In the genomic region with DNA sequence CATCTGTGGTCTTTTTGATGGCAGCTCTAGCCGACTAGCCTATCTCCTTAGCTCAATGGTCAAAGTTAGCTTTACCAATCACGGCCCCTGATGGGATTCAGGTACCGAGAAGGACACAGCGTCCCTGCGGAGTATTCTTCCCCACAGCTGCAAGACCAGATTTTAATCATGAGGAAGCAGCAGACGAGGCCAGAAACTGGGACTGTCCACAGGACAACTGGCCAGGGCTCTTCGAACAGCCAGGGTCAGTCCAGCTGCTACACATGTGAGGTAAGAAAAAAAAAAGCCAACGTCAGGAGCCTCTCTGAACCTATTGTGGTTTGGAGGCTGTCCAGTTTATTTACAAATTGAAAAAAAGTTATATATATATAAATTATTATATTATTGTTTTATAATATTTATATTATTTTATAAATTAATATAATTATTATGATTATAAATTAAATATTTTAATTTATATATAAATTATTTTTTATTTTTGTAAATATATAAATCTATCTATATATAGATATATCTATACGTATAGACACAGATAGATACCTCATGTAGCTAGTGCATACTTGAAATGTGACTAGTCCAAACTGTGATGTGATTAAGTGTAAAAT, we compare ENCODE assay signal across 2 cellular contexts.
TF ChIP-seq lines count a peak whose summit lies in the region.

No MANE protein-coding gene starts in this region.

TF ChIP-seq in SK-N-SH, 30 proteins besides CTCF, POLR2A, EP300 and RAD21:
- no peak for TF ChIP-seq TEAD4 (IDR thresholded peaks at IDR 0.05; ENCODE audit: borderline replicate concordance, insufficient read depth)
- TF ChIP-seq, protein P1, sequence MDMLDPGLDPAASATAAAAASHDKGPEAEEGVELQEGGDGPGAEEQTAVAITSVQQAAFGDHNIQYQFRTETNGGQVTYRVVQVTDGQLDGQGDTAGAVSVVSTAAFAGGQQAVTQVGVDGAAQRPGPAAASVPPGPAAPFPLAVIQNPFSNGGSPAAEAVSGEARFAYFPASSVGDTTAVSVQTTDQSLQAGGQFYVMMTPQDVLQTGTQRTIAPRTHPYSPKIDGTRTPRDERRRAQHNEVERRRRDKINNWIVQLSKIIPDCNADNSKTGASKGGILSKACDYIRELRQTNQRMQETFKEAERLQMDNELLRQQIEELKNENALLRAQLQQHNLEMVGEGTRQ (IDR thresholded peaks at IDR 0.05; ENCODE audit: borderline replicate concordance, low read depth, low read length): no peak
- TF ChIP-seq, protein P2, sequence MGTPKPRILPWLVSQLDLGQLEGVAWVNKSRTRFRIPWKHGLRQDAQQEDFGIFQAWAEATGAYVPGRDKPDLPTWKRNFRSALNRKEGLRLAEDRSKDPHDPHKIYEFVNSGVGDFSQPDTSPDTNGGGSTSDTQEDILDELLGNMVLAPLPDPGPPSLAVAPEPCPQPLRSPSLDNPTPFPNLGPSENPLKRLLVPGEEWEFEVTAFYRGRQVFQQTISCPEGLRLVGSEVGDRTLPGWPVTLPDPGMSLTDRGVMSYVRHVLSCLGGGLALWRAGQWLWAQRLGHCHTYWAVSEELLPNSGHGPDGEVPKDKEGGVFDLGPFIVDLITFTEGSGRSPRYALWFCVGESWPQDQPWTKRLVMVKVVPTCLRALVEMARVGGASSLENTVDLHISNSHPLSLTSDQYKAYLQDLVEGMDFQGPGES (IDR thresholded peaks at IDR 0.05; ENCODE audit: low read depth, low read length): no peak
- no peak for TF ChIP-seq RXRA (IDR thresholded peaks at IDR 0.05; ENCODE audit: borderline replicate concordance, low read depth)
- no peak for TF ChIP-seq SIN3A (IDR thresholded peaks at IDR 0.05; ENCODE audit: borderline replicate concordance, low read depth, low read length)
- TF ChIP-seq GATA2 (CRISPR knock-in tag; IDR thresholded peaks at IDR 0.05): no peak
- TF ChIP-seq EZH2phosphoT487 (IDR thresholded peaks at IDR 0.05; ENCODE audit: borderline replicate concordance, low read depth): no peak
- no peak for TF ChIP-seq RFX5 (IDR thresholded peaks at IDR 0.05; ENCODE audit: low read length)
- TF ChIP-seq NRF1 (IDR thresholded peaks at IDR 0.05; ENCODE audit: low read depth, low read length): no peak
- TF ChIP-seq RCOR1 (IDR thresholded peaks at IDR 0.05; ENCODE audit: low read length): no peak
- no peak for TF ChIP-seq MXI1 (IDR thresholded peaks at IDR 0.05; ENCODE audit: low read depth, low read length)
- TF ChIP-seq, protein P3, sequence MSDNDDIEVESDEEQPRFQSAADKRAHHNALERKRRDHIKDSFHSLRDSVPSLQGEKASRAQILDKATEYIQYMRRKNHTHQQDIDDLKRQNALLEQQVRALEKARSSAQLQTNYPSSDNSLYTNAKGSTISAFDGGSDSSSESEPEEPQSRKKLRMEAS (IDR thresholded peaks at IDR 0.05; ENCODE audit: low read depth): no peak
- no peak for TF ChIP-seq YY1 (IDR thresholded peaks at IDR 0.05; ENCODE audit: low read depth)
- TF ChIP-seq CHD2 (IDR thresholded peaks at IDR 0.05; ENCODE audit: low read length, partially characterized antibody): no peak
- TF ChIP-seq, protein P4, sequence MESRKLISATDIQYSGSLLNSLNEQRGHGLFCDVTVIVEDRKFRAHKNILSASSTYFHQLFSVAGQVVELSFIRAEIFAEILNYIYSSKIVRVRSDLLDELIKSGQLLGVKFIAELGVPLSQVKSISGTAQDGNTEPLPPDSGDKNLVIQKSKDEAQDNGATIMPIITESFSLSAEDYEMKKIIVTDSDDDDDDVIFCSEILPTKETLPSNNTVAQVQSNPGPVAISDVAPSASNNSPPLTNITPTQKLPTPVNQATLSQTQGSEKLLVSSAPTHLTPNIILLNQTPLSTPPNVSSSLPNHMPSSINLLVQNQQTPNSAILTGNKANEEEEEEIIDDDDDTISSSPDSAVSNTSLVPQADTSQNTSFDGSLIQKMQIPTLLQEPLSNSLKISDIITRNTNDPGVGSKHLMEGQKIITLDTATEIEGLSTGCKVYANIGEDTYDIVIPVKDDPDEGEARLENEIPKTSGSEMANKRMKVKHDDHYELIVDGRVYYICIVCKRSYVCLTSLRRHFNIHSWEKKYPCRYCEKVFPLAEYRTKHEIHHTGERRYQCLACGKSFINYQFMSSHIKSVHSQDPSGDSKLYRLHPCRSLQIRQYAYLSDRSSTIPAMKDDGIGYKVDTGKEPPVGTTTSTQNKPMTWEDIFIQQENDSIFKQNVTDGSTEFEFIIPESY (IDR thresholded peaks at IDR 0.05; ENCODE audit: borderline replicate concordance, low read depth): no peak

TF ChIP-seq in SK-N-SH treated with all-trans-retinoic acid at 6 μM for 48 hours, 23 proteins besides CTCF, POLR2A, EP300 and RAD21:
- TF ChIP-seq ZC3H10 (CRISPR knock-in tag; IDR thresholded peaks at IDR 0.05) (no peak), ISL1 (CRISPR knock-in tag; IDR thresholded peaks at IDR 0.05) (no peak), ZNF565 (CRISPR knock-in tag; conservative IDR thresholded peaks at IDR 0.05; ENCODE audit: low read depth) (no peak), GLIS3 (CRISPR knock-in tag; IDR thresholded peaks at IDR 0.05) (no peak), RARB (CRISPR knock-in tag; IDR thresholded peaks at IDR 0.05) (no peak), BACH2 (CRISPR knock-in tag; IDR thresholded peaks at IDR 0.05; ENCODE audit: borderline replicate concordance) (no peak), TCF4 (CRISPR knock-in tag; IDR thresholded peaks at IDR 0.05; ENCODE audit: borderline replicate concordance) (no peak), CSDC2 (CRISPR knock-in tag; IDR thresholded peaks at IDR 0.05) (no peak), TOX (CRISPR knock-in tag; IDR thresholded peaks at IDR 0.05; ENCODE audit: borderline replicate concordance) (no peak), ARNTL (CRISPR knock-in tag; IDR thresholded peaks at IDR 0.05; ENCODE audit: borderline replicate concordance, low read depth) (no peak), ESRRG (CRISPR knock-in tag; IDR thresholded peaks at IDR 0.05) (no peak), ZFP30 (CRISPR knock-in tag; IDR thresholded peaks at IDR 0.05) (no peak), OSR1 (CRISPR knock-in tag; IDR thresholded peaks at IDR 0.05) (no peak), PPARA (CRISPR knock-in tag; IDR thresholded peaks at IDR 0.05; ENCODE audit: borderline replicate concordance) (no peak), ZNF8 (CRISPR knock-in tag; IDR thresholded peaks at IDR 0.05) (no peak)
- TF ChIP-seq, protein P5, sequence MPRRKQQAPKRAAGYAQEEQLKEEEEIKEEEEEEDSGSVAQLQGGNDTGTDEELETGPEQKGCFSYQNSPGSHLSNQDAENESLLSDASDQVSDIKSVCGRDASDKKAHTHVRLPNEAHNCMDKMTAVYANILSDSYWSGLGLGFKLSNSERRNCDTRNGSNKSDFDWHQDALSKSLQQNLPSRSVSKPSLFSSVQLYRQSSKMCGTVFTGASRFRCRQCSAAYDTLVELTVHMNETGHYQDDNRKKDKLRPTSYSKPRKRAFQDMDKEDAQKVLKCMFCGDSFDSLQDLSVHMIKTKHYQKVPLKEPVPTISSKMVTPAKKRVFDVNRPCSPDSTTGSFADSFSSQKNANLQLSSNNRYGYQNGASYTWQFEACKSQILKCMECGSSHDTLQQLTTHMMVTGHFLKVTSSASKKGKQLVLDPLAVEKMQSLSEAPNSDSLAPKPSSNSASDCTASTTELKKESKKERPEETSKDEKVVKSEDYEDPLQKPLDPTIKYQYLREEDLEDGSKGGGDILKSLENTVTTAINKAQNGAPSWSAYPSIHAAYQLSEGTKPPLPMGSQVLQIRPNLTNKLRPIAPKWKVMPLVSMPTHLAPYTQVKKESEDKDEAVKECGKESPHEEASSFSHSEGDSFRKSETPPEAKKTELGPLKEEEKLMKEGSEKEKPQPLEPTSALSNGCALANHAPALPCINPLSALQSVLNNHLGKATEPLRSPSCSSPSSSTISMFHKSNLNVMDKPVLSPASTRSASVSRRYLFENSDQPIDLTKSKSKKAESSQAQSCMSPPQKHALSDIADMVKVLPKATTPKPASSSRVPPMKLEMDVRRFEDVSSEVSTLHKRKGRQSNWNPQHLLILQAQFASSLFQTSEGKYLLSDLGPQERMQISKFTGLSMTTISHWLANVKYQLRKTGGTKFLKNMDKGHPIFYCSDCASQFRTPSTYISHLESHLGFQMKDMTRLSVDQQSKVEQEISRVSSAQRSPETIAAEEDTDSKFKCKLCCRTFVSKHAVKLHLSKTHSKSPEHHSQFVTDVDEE (CRISPR knock-in tag; IDR thresholded peaks at IDR 0.05): no peak
- TF ChIP-seq, protein P6, sequence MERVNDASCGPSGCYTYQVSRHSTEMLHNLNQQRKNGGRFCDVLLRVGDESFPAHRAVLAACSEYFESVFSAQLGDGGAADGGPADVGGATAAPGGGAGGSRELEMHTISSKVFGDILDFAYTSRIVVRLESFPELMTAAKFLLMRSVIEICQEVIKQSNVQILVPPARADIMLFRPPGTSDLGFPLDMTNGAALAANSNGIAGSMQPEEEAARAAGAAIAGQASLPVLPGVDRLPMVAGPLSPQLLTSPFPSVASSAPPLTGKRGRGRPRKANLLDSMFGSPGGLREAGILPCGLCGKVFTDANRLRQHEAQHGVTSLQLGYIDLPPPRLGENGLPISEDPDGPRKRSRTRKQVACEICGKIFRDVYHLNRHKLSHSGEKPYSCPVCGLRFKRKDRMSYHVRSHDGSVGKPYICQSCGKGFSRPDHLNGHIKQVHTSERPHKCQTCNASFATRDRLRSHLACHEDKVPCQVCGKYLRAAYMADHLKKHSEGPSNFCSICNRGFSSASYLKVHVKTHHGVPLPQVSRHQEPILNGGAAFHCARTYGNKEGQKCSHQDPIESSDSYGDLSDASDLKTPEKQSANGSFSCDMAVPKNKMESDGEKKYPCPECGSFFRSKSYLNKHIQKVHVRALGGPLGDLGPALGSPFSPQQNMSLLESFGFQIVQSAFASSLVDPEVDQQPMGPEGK (CRISPR knock-in tag; IDR thresholded peaks at IDR 0.05; ENCODE audit: borderline replicate concordance): no peak
- TF ChIP-seq, protein P7, sequence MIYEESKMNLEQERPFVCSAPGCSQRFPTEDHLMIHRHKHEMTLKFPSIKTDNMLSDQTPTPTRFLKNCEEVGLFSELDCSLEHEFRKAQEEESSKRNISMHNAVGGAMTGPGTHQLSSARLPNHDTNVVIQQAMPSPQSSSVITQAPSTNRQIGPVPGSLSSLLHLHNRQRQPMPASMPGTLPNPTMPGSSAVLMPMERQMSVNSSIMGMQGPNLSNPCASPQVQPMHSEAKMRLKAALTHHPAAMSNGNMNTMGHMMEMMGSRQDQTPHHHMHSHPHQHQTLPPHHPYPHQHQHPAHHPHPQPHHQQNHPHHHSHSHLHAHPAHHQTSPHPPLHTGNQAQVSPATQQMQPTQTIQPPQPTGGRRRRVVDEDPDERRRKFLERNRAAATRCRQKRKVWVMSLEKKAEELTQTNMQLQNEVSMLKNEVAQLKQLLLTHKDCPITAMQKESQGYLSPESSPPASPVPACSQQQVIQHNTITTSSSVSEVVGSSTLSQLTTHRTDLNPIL (CRISPR knock-in tag; IDR thresholded peaks at IDR 0.05; ENCODE audit: low read depth): no peak
- TF ChIP-seq, protein P8, sequence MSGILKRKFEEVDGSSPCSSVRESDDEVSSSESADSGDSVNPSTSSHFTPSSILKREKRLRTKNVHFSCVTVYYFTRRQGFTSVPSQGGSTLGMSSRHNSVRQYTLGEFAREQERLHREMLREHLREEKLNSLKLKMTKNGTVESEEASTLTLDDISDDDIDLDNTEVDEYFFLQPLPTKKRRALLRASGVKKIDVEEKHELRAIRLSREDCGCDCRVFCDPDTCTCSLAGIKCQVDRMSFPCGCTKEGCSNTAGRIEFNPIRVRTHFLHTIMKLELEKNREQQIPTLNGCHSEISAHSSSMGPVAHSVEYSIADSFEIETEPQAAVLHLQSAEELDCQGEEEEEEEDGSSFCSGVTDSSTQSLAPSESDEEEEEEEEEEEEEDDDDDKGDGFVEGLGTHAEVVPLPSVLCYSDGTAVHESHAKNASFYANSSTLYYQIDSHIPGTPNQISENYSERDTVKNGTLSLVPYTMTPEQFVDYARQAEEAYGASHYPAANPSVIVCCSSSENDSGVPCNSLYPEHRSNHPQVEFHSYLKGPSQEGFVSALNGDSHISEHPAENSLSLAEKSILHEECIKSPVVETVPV (CRISPR knock-in tag; IDR thresholded peaks at IDR 0.05): no peak
- TF ChIP-seq, protein P9, sequence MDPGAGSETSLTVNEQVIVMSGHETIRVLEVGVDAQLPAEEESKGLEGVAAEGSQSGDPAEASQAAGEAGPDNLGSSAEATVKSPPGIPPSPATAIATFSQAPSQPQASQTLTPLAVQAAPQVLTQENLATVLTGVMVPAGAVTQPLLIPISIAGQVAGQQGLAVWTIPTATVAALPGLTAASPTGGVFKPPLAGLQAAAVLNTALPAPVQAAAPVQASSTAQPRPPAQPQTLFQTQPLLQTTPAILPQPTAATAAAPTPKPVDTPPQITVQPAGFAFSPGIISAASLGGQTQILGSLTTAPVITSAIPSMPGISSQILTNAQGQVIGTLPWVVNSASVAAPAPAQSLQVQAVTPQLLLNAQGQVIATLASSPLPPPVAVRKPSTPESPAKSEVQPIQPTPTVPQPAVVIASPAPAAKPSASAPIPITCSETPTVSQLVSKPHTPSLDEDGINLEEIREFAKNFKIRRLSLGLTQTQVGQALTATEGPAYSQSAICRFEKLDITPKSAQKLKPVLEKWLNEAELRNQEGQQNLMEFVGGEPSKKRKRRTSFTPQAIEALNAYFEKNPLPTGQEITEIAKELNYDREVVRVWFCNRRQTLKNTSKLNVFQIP (CRISPR knock-in tag; IDR thresholded peaks at IDR 0.05; ENCODE audit: borderline replicate concordance, low read depth): no peak
TF ChIP-seq in SK-N-SH treated with all-trans-retinoic acid at 6 μM for 48 hours: peak in this region for 0.
